4 cellular contexts compared by ENCODE assay signal in the genomic region with DNA sequence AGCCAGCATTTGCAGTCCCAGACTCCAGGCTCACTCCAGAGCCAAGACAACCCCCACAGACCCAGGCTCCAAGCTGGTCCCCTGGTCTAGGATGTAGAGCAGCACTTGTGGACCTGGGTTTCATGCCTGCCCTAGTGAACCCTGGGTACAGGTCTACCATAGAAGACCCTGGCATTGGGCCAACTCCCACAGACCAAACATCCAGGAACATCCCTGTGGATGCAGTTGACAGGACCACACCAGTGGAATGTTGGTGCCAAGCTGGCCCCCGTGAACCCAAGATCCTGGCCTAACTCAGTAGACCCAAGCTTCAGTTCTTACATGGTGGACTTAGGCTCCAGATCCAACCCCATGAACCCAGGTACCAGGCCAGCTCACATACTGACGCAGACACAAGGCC.
"Had no signal": no experiment of that assay in that cellular context is flagged by ENCODE, and none has a peak within 500 bp of the region (broad histone marks: within the 10 kb centered on the region; RNA-seq: fewer than 3 reads in every experiment).

No MANE protein-coding gene starts in this region.

- H3K4me2 ChIP-seq: GM23338 had no signal

- DNase-seq: H9, HCEC 1CT, IMR-90 had no signal

- H2AFZ ChIP-seq: GM23338 had no signal

- H3K4me1 Mint-ChIP-seq: GM23338 had no signal

- ATAC-seq: GM23338 had no signal

- H3K4me3 Mint-ChIP-seq: GM23338, H9 had no signal

- H3K9me3 Mint-ChIP-seq: GM23338, H9 had no signal

- H3K4me3 ChIP-seq: GM23338 had no signal

- H3K27ac Mint-ChIP-seq: GM23338, H9 had no signal
